8 cellular contexts compared by ENCODE assay signal in the genomic region with DNA sequence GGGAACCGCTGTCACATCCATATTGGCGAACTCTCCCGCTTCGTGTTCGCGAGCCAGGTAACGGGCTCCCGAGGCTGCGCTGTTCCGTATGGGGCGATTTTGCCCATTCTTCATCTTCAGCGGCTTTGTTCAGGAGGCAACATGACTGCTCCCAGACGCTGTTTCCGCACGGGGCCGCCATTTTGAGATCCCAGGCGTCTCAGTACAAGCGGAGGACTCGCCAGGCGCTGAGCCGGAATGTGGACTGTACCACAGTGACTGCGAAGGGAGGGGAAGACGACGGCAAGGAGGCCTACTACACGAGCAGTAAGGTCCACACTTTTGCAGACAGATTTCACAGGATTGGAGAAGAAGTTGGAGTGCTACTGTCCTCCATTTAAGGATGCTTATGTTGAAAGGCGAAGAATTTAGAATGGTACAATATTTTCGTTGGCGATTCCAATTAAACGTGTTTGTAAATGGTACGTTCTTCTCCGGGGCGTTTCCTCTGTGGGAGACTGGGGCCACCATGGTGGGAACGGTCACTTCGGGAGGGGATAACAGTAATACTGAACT.
DNase-seq lines count a peak whose midpoint lies in the region; TF ChIP-seq lines count a peak whose summit lies in the region.

No MANE protein-coding gene starts in this region.

- H3K4me3 ChIP-seq in skeletal muscle cell (ENCODE audit: low read depth, low read length), result peak overlapping the region; percentile 51

- DNase-seq in GM04504 (ENCODE audit: low read depth), result peak; percentile 52
- DNase-seq in cerebellar cortex (ENCODE audit: low spot score), result peak; percentile 90
- DNase-seq in inferior parietal cortex (ENCODE audit: extremely low spot score), result peak; percentile 80
- peak; percentile 43 for DNase-seq in skeletal muscle cell (ENCODE audit: low read depth)
- no peak for DNase-seq in GM13977 (ENCODE audit: low spot score)
- no peak for DNase-seq in stimulated activated naive CD4-positive, alpha-beta T cell treated with Interleukin-2 at 50 U/mL for 16 hours (lab: John Stamatoyannopoulos, UW)
- DNase-seq in DMS153 (lab: John Stamatoyannopoulos, UW), result no peak
- DNase-seq in NCI-H128 (lab: John Stamatoyannopoulos, UW; ENCODE audit: unreplicated experiment), result no peak

- in situ Hi-C loops in GM13977 (cut with MboI; ENCODE audit: low pct_unique_long_range_greater_than_20kb, low sequenced_read_pairs, unreplicated experiment), result no loop called here

- no peak for TF ChIP-seq CTCF in GM13977 (IDR thresholded peaks at IDR 0.05; ENCODE audit: extremely low read depth, insufficient read depth, missing control alignments)

Comparison
In these comparisons a context has a peak if more than half of its experiments do, and no peak if none do; other contexts are left out.
1. DNase-seq: peak in GM04504 (single experiment), cerebellar cortex (single experiment), inferior parietal cortex (single experiment) and skeletal muscle cell (single experiment); none in GM13977 (single experiment), stimulated activated naive CD4-positive, alpha-beta T cell treated with Interleukin-2 at 50 U/mL for 16 hours (single experiment), DMS153 (single experiment) and NCI-H128 (single experiment).